Comparison of ENCODE assay signal across 26 cellular contexts in genomic region chr17:82173351-82174041, GRCh38. TPM values are rescaled to one million over a fixed set of nuclear protein-coding genes. Genes with fewer than 3 reads are reported as not detected.
DNase-seq lines count a peak whose midpoint lies in the region; ATAC-seq, FAIRE-seq and TF ChIP-seq lines count a peak whose summit lies in the region.
"Had no signal": no experiment of that assay in that cellular context is flagged by ENCODE, and none has a peak within 500 bp of the region (broad histone marks: within the 10 kb centered on the region; RNA-seq: fewer than 3 reads in every experiment).

No MANE protein-coding gene starts in this region.

- H3K9me3 ChIP-seq in HUES48 (ENCODE audit: control insufficient read depth, insufficient read depth, low read length) (no peaks in the 10 kb centered on the region), K562 (replicated peaks; ENCODE audit: control insufficient read depth, insufficient read depth, low read depth, low read length) (no peaks in the 10 kb centered on the region), iPS-15b (ENCODE audit: control insufficient read depth, insufficient read depth, low read length) (no peaks in the 10 kb centered on the region), neuronal stem cell (replicated peaks in 1 of 2; ENCODE audit: control insufficient read depth in 2 of 2, insufficient read depth in 1 of 2, low read depth in 1 of 2, low read length in 2 of 2) (peaks cover 0 to 2% of the 10 kb centered on the region in 2 donors)
- H3K9me3 ChIP-seq: lower lobe of right lung, mucosa of descending colon, Peyer's patch, SJCRH30, transverse colon had no signal

- H3K27me3 ChIP-seq in HUES48 (ENCODE audit: control insufficient read depth, insufficient read depth, low read length) (peaks cover 84% of the 10 kb centered on the region), K562 (ENCODE audit: control insufficient read depth in 2 of 2, insufficient read depth in 2 of 2, low read length in 2 of 2) (no peaks in the 10 kb centered on the region), iPS-15b (ENCODE audit: control insufficient read depth, insufficient read depth, low read length) (peaks cover 75% of the 10 kb centered on the region), neuronal stem cell (ENCODE audit: control insufficient read depth in 3 of 3, insufficient read depth in 3 of 3, low read depth in 1 of 3, low read length in 3 of 3) (no peaks in the 10 kb centered on the region)
- H3K27me3 ChIP-seq: Peyer's patch, SJCRH30, transverse colon had no signal

- H3K18ac ChIP-seq in neuronal stem cell (ENCODE audit: low read length): peak overlapping the region; percentile 12

- H3K27ac ChIP-seq in HUES48 (ENCODE audit: low read depth, low read length): peak overlapping the region; percentile 91
- no peak overlapping the region for H3K27ac ChIP-seq in K562 (ENCODE audit: extremely low read depth, low read depth, low read length)
- no peak overlapping the region for H3K27ac ChIP-seq in neuronal stem cell (replicated peaks; ENCODE audit: low read length)
- H3K27ac ChIP-seq: epithelial cell of prostate, lower lobe of right lung, Peyer's patch, SJCRH30, transverse colon, VCaP had no signal

- TF ChIP-seq POLR2A in K562 (conservative IDR thresholded peaks at IDR 0.05): no peak

- no peaks in the 10 kb centered on the region for H3K9me3 Mint-ChIP-seq in activated T-cell treated with anti-CD3 and anti-CD28 coated beads, Interleukin-2, amount 50 U/mL, for 72 hours
- H3K9me3 Mint-ChIP-seq: activated naive CD4-positive, alpha-beta T cell treated with anti-CD3 and anti-CD28 coated beads, Interleukin-2, amount 50 U/mL, for 72 hours; natural killer cell had no signal

- H3K14ac ChIP-seq in neuronal stem cell (ENCODE audit: low read length): no peak overlapping the region

- no peaks in the 10 kb centered on the region for H3K79me1 ChIP-seq in neuronal stem cell (ENCODE audit: low read depth, low read length)

- no peak for TF ChIP-seq RAD21 in K562 (CRISPR knock-in tag; conservative IDR thresholded peaks at IDR 0.05 in 1 of 2, IDR thresholded peaks at IDR 0.05 in 1 of 2)

- H2BK12ac ChIP-seq in neuronal stem cell (ENCODE audit: low read length): no peak overlapping the region

- H2AFZ ChIP-seq in K562 (ENCODE audit: low read depth, low read length) (no peak overlapping the region), neuronal stem cell (ENCODE audit: low read length) (no peak overlapping the region)

- no peak for TF ChIP-seq EP300 in K562 (IDR thresholded peaks at IDR 0.05; ENCODE audit: low read length)

- peak; percentile 59 for ATAC-seq in K562
- ATAC-seq in activated T-cell treated with anti-CD3 and anti-CD28 coated beads, Interleukin-2, amount 50 U/mL, for 72 hours (replicated peaks in 1 of 2): no peak
- ATAC-seq: activated naive CD4-positive, alpha-beta T cell treated with anti-CD3 and anti-CD28 coated beads, Interleukin-2, amount 50 U/mL, for 72 hours; GM12878; lower lobe of right lung; mucosa of descending colon; natural killer cell had no signal

- BruUV-seq in K562 (replicated peaks; lab: Mats Ljungman, UMichigan): no TSS peak

- no peak overlapping the region for H4K8ac ChIP-seq in neuronal stem cell (ENCODE audit: low read depth, low read length)

- DNase-seq in K562 (ENCODE audit: extremely low read depth in 1 of 4, low spot score in 3 of 4) (peak; percentile 22 to 52 (median 38)), neuronal stem cell (ENCODE audit: low spot score) (no peak), DMS79 (lab: John Stamatoyannopoulos, UW) (no peak)
- no peak for DNase-seq in activated T-cell treated with anti-CD3 and anti-CD28 coated beads, Interleukin-2, amount 50 U/mL, for 72 hours
- DNase-seq in activated CD4-positive, CD25-positive, alpha-beta regulatory T cell treated with anti-CD3 and anti-CD28 coated beads, Interleukin-2, amount 50 U/mL, for 72 hours: no peak
- DNase-seq: activated CD4-positive, alpha-beta T cell treated with anti-CD3 and anti-CD28 coated beads for 48 hours; activated CD8-positive, alpha-beta memory T cell treated with anti-CD3 and anti-CD28 coated beads for 24 hours; activated T-cell treated with anti-CD3 and anti-CD28 coated beads for 4 hours; lower lobe of right lung; natural killer cell; NCI-H1105; NCI-H187; NCI-H524; Peyer's patch; SJCRH30; stimulated activated CD4-positive, alpha-beta T cell treated with anti-CD3 and anti-CD28 coated beads, Interleukin-4, amount 100 ng/mL, for 24 hours; T1000; transverse colon had no signal

- H3K27ac Mint-ChIP-seq in activated T-cell treated with anti-CD3 and anti-CD28 coated beads, Interleukin-2, amount 50 U/mL, for 72 hours: no peak overlapping the region
- H3K27ac Mint-ChIP-seq: activated naive CD4-positive, alpha-beta T cell treated with anti-CD3 and anti-CD28 coated beads, Interleukin-2, amount 50 U/mL, for 72 hours; natural killer cell had no signal

- H3K79me2 ChIP-seq in K562 (ENCODE audit: control insufficient read depth, insufficient read depth, low read length): no peaks in the 10 kb centered on the region

- FAIRE-seq in K562 (lab: Jason Lieb, UNC): no peak
- FAIRE-seq: GM12878, H54 had no signal

- no peaks in the 10 kb centered on the region for H4K20me1 ChIP-seq in K562 (replicated peaks; ENCODE audit: control insufficient read depth, insufficient read depth, low read length)

- peaks cover 3 to 5% of the 10 kb centered on the region in 2 donors for H3K36me3 Mint-ChIP-seq in activated T-cell treated with anti-CD3 and anti-CD28 coated beads, Interleukin-2, amount 50 U/mL, for 72 hours (ENCODE audit: insufficient read depth in 2 of 2)
- H3K36me3 Mint-ChIP-seq: natural killer cell had no signal

- CTCF ChIA-PET in K562 (lab: Yijun Ruan, JAX; ENCODE audit: low intra/inter-chr PET ratio): no interaction called here

- H3K4me1 ChIP-seq in HUES48 (ENCODE audit: control insufficient read depth, insufficient read depth, low read length): peaks cover 25% of the 10 kb centered on the region
- H3K4me1 ChIP-seq in K562 (replicated peaks in 1 of 2; ENCODE audit: control insufficient read depth in 2 of 2, insufficient read depth in 2 of 2, low read length in 2 of 2): peaks cover 10 to 26% of the 10 kb centered on the region in 2 experiments; a peak in 4 of 5 replicates
- H3K4me1 ChIP-seq in iPS-15b (ENCODE audit: control insufficient read depth, insufficient read depth, low read length): peaks cover 17% of the 10 kb centered on the region
- peaks cover 0 to 14% of the 10 kb centered on the region in 2 donors for H3K4me1 ChIP-seq in neuronal stem cell (ENCODE audit: control insufficient read depth in 2 of 2, insufficient read depth in 1 of 2, low read depth in 1 of 2, low read length in 2 of 2)
- H3K4me1 ChIP-seq: lower lobe of right lung, Peyer's patch, SJCRH30, transverse colon had no signal

- no peak overlapping the region for H2BK5ac ChIP-seq in neuronal stem cell (ENCODE audit: low read length)

- no peaks in the 10 kb centered on the region for H3K27me3 Mint-ChIP-seq in activated T-cell treated with anti-CD3 and anti-CD28 coated beads, Interleukin-2, amount 50 U/mL, for 72 hours (ENCODE audit: low read depth)

- no peak overlapping the region for H3K4me2 ChIP-seq in K562 (ENCODE audit: insufficient read depth, low read length)
- H3K4me2 ChIP-seq in neuronal stem cell (ENCODE audit: insufficient read depth, low read length, poor library complexity, severe bottlenecking): no peak overlapping the region

- H3K9me1 ChIP-seq in K562 (ENCODE audit: control insufficient read depth, insufficient read depth, low read length): peaks cover 3% of the 10 kb centered on the region

- TF ChIP-seq CTCF in K562 (IDR thresholded peaks at IDR 0.05 in 2 of 3, conservative IDR thresholded peaks at IDR 0.05 in 1 of 3; ENCODE audit: insufficient read depth in 2 of 3, low read depth in 1 of 3, low read length in 3 of 3): no peak

- no peak overlapping the region for H3K4me3 Mint-ChIP-seq in activated T-cell treated with anti-CD3 and anti-CD28 coated beads, Interleukin-2, amount 50 U/mL, for 72 hours
- H3K4me3 Mint-ChIP-seq: natural killer cell had no signal

- H2AK5ac ChIP-seq in neuronal stem cell (ENCODE audit: low read depth, low read length): no peak overlapping the region

- no peak overlapping the region for H2BK15ac ChIP-seq in neuronal stem cell (ENCODE audit: low read length)

- H3K9ac ChIP-seq in HUES48 (ENCODE audit: low read depth, low read length) (no peak overlapping the region), K562 (ENCODE audit: insufficient read depth in 1 of 2, low read depth in 2 of 2, low read length in 2 of 2) (peak overlapping the region in 1 of 2 experiments; percentile 79; a peak in 1 of 4 replicates), iPS-15b (ENCODE audit: low read depth, low read length) (no peak overlapping the region), neuronal stem cell (ENCODE audit: low read depth, low read length, poor library complexity) (peak overlapping the region; percentile 25)

- H3K4me3 ChIP-seq in HUES48 (ENCODE audit: low read depth, low read length): peak overlapping the region; percentile 31; the same call in 1 of the 2 replicates
- no peak overlapping the region for H3K4me3 ChIP-seq in K562
- peak overlapping the region; percentile 16 for H3K4me3 ChIP-seq in iPS-15b (ENCODE audit: low read depth, low read length)
- H3K4me3 ChIP-seq in neuronal stem cell (ENCODE audit: low read length in 2 of 2): no peak overlapping the region
- H3K4me3 ChIP-seq: GM12878, lower lobe of right lung, mucosa of descending colon, Peyer's patch, SJCRH30, transverse colon had no signal

- in situ Hi-C loops in K562 (cut with MboI): no loop called here

- peaks cover 9% of the 10 kb centered on the region for H3K4me1 Mint-ChIP-seq in activated T-cell treated with anti-CD3 and anti-CD28 coated beads, Interleukin-2, amount 50 U/mL, for 72 hours (ENCODE audit: low read depth)
- H3K4me1 Mint-ChIP-seq: natural killer cell had no signal

- no peak overlapping the region for H3K4ac ChIP-seq in neuronal stem cell (ENCODE audit: low read length)

- H4K91ac ChIP-seq in neuronal stem cell (ENCODE audit: low read depth, low read length, poor library complexity): no peak overlapping the region

- intact Hi-C loops in K562 (cut with micrococcal nuclease): no loop called here

- POLR2A ChIA-PET in K562 (lab: Yijun Ruan, JAX): no interaction called here

- peaks cover 20% of the 10 kb centered on the region; the same call in 1 of the 2 replicates for H3K36me3 ChIP-seq in HUES48 (ENCODE audit: control insufficient read depth, insufficient read depth, low read length)
- peaks cover 50% of the 10 kb centered on the region; the same call in 2 of the 3 replicates for H3K36me3 ChIP-seq in K562 (ENCODE audit: control insufficient read depth, insufficient read depth, low read length)
- H3K36me3 ChIP-seq in iPS-15b (ENCODE audit: control insufficient read depth, insufficient read depth, low read length): no peaks in the 10 kb centered on the region
- peaks cover 19 to 75% of the 10 kb centered on the region in 2 donors for H3K36me3 ChIP-seq in neuronal stem cell (replicated peaks in 1 of 2; ENCODE audit: control insufficient read depth in 2 of 2, insufficient read depth in 2 of 2, low read length in 2 of 2)
- H3K36me3 ChIP-seq: SJCRH30, transverse colon had no signal

- H3K23ac ChIP-seq in neuronal stem cell (ENCODE audit: low read depth, low read length, poor library complexity): peak overlapping the region; percentile 12

- WGBS in K562 (ENCODE audit: insufficient coverage, low coverage, missing lambda C conversion rate): 72% methylated on average over 16 of the region's 18 CpGs
- WGBS in neuronal stem cell (ENCODE audit: extremely low coverage in 2 of 2, insufficient read length in 2 of 2, insufficient replicate concordance in 1 of 2), 2 donors: no CpG with 5 or more reads among the region's 18 CpGs

- H2BK120ac ChIP-seq in neuronal stem cell (ENCODE audit: low read depth, low read length): no peak overlapping the region

RNA-seq across cellular contexts. Expression of gene CCDC57, which starts 39.1 kb away (rescaled TPM):
- total RNA-seq in K562 (2011; cell fraction: chromatin; rRNA removed; ENCODE audit: low replicate concordance): 238 and 466 TPM in 2 replicates
- 176 and 211 TPM in 2 replicates for total RNA-seq in K562 (2011; cell fraction: nucleolus; rRNA removed)
- 135 and 163 TPM in 2 replicates for total RNA-seq in K562 (2011; cell fraction: nucleoplasm; rRNA removed)
- total RNA-seq in K562 (2014; rRNA removed) (13.6 and 19.0 TPM in 2 replicates), K562 (2014; rRNA removed; fragmentation: Illumina TruSeq; extraction: Trizol) (10.7 TPM in 2 replicates), K562 (2015; rRNA removed; fragmentation: Illumina TruSeq; extraction: Trizol) (17.1 and 18.1 TPM in 2 replicates), K562 (2021) (33.8 and 36.0 TPM in 2 replicates)
- polyA plus RNA-seq in K562 (2011; rRNA removed) (26.3 and 31.1 TPM in 2 replicates), K562 (2014; fragmentation: Illumina TruSeq; extraction: Trizol) (12.9 and 19.9 TPM in 2 replicates), K562 (2014; fragmentation: Nextera tagmentation; extraction: Ambion mirVana) (1 to 10 TPM in 1 of 2 experiments, under 1 TPM in 1; 0.83 to 1.1 TPM), K562 (2014; rRNA removed) (34.8 and 36.2 TPM in 2 replicates)
- 15.4 and 18.8 TPM in 2 replicates for polyA plus RNA-seq in K562 (2011; cell fraction: cytosol; rRNA removed)
- 146 and 224 TPM in 2 replicates for polyA plus RNA-seq in K562 (2011; cell fraction: nucleus; rRNA removed)
- 20.1 and 38.4 TPM in 2 replicates for polyA plus RNA-seq in K562 (2012)
- 15.9 and 16.8 TPM in 2 replicates for polyA minus RNA-seq in K562 (2011; rRNA and poly(A)+ RNA removed)
- 12.2 and 13.1 TPM in 2 replicates for polyA minus RNA-seq in K562 (2011; cell fraction: cytosol; rRNA and poly(A)+ RNA removed)
- polyA minus RNA-seq in K562 (2011; cell fraction: nucleus; rRNA and poly(A)+ RNA removed): 47.4 and 49.1 TPM in 2 replicates
- polyA plus RNA-seq in neuronal stem cell (2013, experiment 1 of 2): 26.0 TPM
- 24.0 TPM for polyA plus RNA-seq in neuronal stem cell (2013, experiment 2 of 2)
- total RNA-seq in activated T-cell treated with anti-CD3 and anti-CD28 coated beads, Interleukin-2, amount 50 U/mL, for 72 hours: 10 to 100 TPM; 76.9 to 78.8 TPM

RNA-seq across cellular contexts. Expression of gene SLC16A3, which starts 55.3 kb away (rescaled TPM):
- total RNA-seq in K562 (2011; cell fraction: chromatin; rRNA removed; ENCODE audit: low replicate concordance): 2.9 and 6.6 TPM in 2 replicates
- total RNA-seq in K562 (2011; cell fraction: nucleolus; rRNA removed): 10.0 and 10.5 TPM in 2 replicates
- 4.4 and 5.7 TPM in 2 replicates for total RNA-seq in K562 (2011; cell fraction: nucleoplasm; rRNA removed)
- 1.8 and 2.5 TPM in 2 replicates for total RNA-seq in K562 (2014; rRNA removed)
- 0.11 and 0.13 TPM in 2 replicates for total RNA-seq in K562 (2014; rRNA removed; fragmentation: Illumina TruSeq; extraction: Trizol)
- total RNA-seq in K562 (2015; rRNA removed; fragmentation: Illumina TruSeq; extraction: Trizol): 1.0 and 1.2 TPM in 2 replicates
- 2.9 and 5.4 TPM in 2 replicates for total RNA-seq in K562 (2021)
- polyA plus RNA-seq in K562 (2011; rRNA removed): 3.7 and 8.3 TPM in 2 replicates
- polyA plus RNA-seq in K562 (2011; cell fraction: cytosol; rRNA removed): 9.7 and 12.8 TPM in 2 replicates
- polyA plus RNA-seq in K562 (2011; cell fraction: nucleus; rRNA removed): 9.1 and 10.2 TPM in 2 replicates
- polyA plus RNA-seq in K562 (2012): 4.9 and 9.3 TPM in 2 replicates
- 0.58 and 0.78 TPM in 2 replicates for polyA plus RNA-seq in K562 (2014; fragmentation: Illumina TruSeq; extraction: Trizol)
- polyA plus RNA-seq in K562 (2014; fragmentation: Nextera tagmentation; extraction: Ambion mirVana): not detected
- 0.81 and 1.9 TPM in 2 replicates for polyA plus RNA-seq in K562 (2014; rRNA removed)
- polyA minus RNA-seq in K562 (2011; rRNA and poly(A)+ RNA removed): 2.9 and 3.7 TPM in 2 replicates
- polyA minus RNA-seq in K562 (2011; cell fraction: cytosol; rRNA and poly(A)+ RNA removed): 7.0 and 15.5 TPM in 2 replicates
- polyA minus RNA-seq in K562 (2011; cell fraction: nucleus; rRNA and poly(A)+ RNA removed): 4.8 and 6.9 TPM in 2 replicates
- 3.5 TPM for polyA plus RNA-seq in neuronal stem cell (2013, experiment 1 of 2)
- 3.2 TPM for polyA plus RNA-seq in neuronal stem cell (2013, experiment 2 of 2)
- total RNA-seq in activated T-cell treated with anti-CD3 and anti-CD28 coated beads, Interleukin-2, amount 50 U/mL, for 72 hours: 10 to 100 TPM; 42.8 to 74.5 TPM

Comparison
In these comparisons a context has a peak if more than half of its experiments do, and no peak if none do; other contexts are left out.
1. H3K4me3 ChIP-seq: peak in HUES48 (single experiment) and iPS-15b (single experiment); none in K562 (single experiment) and neuronal stem cell (0 of 2).
2. DNase-seq: peak in K562 (4 of 4); none in neuronal stem cell (single experiment), DMS79 (single experiment), activated T-cell treated with anti-CD3 and anti-CD28 coated beads, Interleukin-2, amount 50 U/mL, for 72 hours (0 of 2) and activated CD4-positive, CD25-positive, alpha-beta regulatory T cell treated with anti-CD3 and anti-CD28 coated beads, Interleukin-2, amount 50 U/mL, for 72 hours (single experiment).